6 cellular contexts compared by ENCODE assay signal in genomic region chr1:179437171-179437570, GRCh38.
"Had no signal": no experiment of that assay in that cellular context is flagged by ENCODE, and none has a peak within 500 bp of the region (broad histone marks: within the 10 kb centered on the region; RNA-seq: fewer than 3 reads in every experiment).

No MANE protein-coding gene starts in this region.

- H3K4me2 ChIP-seq: GM23338 had no signal

- H3K27ac ChIP-seq: HL-60 had no signal

- H3K4me1 Mint-ChIP-seq: GM23338, H9 had no signal

- ATAC-seq: GM23338, HepG2 had no signal

- DNase-seq: H9, HCEC 1CT had no signal

- H2AFZ ChIP-seq: GM23338 had no signal

- H3K4me3 Mint-ChIP-seq: GM23338, H9 had no signal

- H3K27ac Mint-ChIP-seq: GM23338, H9, IgD-negative memory B cell had no signal

- H3K4me3 ChIP-seq: GM23338 had no signal
